Comparison of ENCODE assay signal across 23 cellular contexts in genomic region chr2:102359527-102359926, GRCh38. TPM values are rescaled to one million over a fixed set of nuclear protein-coding genes. Genes with fewer than 3 reads are reported as not detected.
DNase-seq lines count a peak whose midpoint lies in the region; ATAC-seq and TF ChIP-seq lines count a peak whose summit lies in the region.
"Had no signal": no experiment of that assay in that cellular context is flagged by ENCODE, and none has a peak within 500 bp of the region (broad histone marks: within the 10 kb centered on the region; RNA-seq: fewer than 3 reads in every experiment).

No MANE protein-coding gene starts in this region.

- POLR2A ChIA-PET in activated CD4-positive, alpha-beta memory T cell treated with anti-CD3 and anti-CD28 coated beads, Interleukin-2, amount 10 ng/mL, durations not matched to agents 7 days and 5 days (lab: Charles Lee) = interaction anchor here (2.3 kb wide), 1 partner anchor 84 kb away, joined by 11 read pairs; no protein-coding TSS in a partner anchor
- POLR2A ChIA-PET in activated CD4-positive, alpha-beta memory T cell treated with anti-CD3 and anti-CD28 coated beads for 36 hours (lab: Charles Lee) = no interaction called here

- H3K4me3 Mint-ChIP-seq in activated CD4-positive, alpha-beta memory T cell treated with anti-CD3 and anti-CD28 coated beads, Interleukin-2, amount 10 ng/mL, durations not matched to agents 7 days and 5 days = peak overlapping the region; percentile 8
- no peak overlapping the region for H3K4me3 Mint-ChIP-seq in activated CD4-positive, alpha-beta memory T cell treated with anti-CD3 and anti-CD28 coated beads for 36 hours
- H3K4me3 Mint-ChIP-seq in activated T-helper 2 cell treated with anti-CD3 and anti-CD28 coated beads, Interferon-gamma antibody, Interleukin-2, Interleukin-4, amounts not matched to agents 10 μg/mL and 5 μg/mL and 100 μg/mL, durations not matched to agents 14 hours and 24 hours and 36 hours (ENCODE audit: low read depth) = peak overlapping the region; percentile 98
- H3K4me3 Mint-ChIP-seq in chondrocyte (ENCODE audit: unreplicated experiment) = no peak overlapping the region
- H3K4me3 Mint-ChIP-seq: nephron had no signal

- TF ChIP-seq CTCF in foreskin keratinocyte (conservative IDR thresholded peaks at IDR 0.05) (no peak), chondrocyte (IDR thresholded peaks at IDR 0.05) (no peak)

- DNase-seq in activated CD4-positive, alpha-beta memory T cell treated with anti-CD3 and anti-CD28 coated beads, Interleukin-2, amount 10 ng/mL, durations not matched to agents 7 days and 5 days = no peak
- no peak for DNase-seq in activated CD4-positive, alpha-beta memory T cell treated with anti-CD3 and anti-CD28 coated beads for 36 hours
- peak; percentile 26 for DNase-seq in HPDE6-E6E7 (ENCODE audit: extremely low spot score)
- no peak for DNase-seq in activated T-helper 2 cell treated with anti-CD3 and anti-CD28 coated beads, Interferon-gamma antibody, Interleukin-2, Interleukin-4, amounts not matched to agents 10 μg/mL and 5 μg/mL and 100 μg/mL, durations not matched to agents 14 hours and 24 hours and 36 hours (ENCODE audit: low spot score)
- peak; percentile 44 to 62 for DNase-seq in foreskin keratinocyte
- DNase-seq in NCI-H748 (lab: John Stamatoyannopoulos, UW; ENCODE audit: unreplicated experiment) = no peak
- no peak for DNase-seq in left cardiac atrium
- no peak for DNase-seq in chondrocyte (ENCODE audit: low spot score)
- DNase-seq: activated effector memory CD4-positive, alpha-beta T cell treated with anti-CD3 and anti-CD28 coated beads, Interleukin-2, amount 50 U/mL, for 16 hours; effector CD8-positive, alpha-beta T cell; left colon; NCI-H1436; NCI-H526; OCI-M1; posterior cingulate gyrus; sigmoid colon; WERI-Rb-1 had no signal

- H3K27me3 Mint-ChIP-seq in activated CD4-positive, alpha-beta memory T cell treated with anti-CD3 and anti-CD28 coated beads, Interleukin-2, amount 10 ng/mL, durations not matched to agents 7 days and 5 days = no peaks in the 10 kb centered on the region
- H3K27me3 Mint-ChIP-seq in activated CD4-positive, alpha-beta memory T cell treated with anti-CD3 and anti-CD28 coated beads for 36 hours = no peaks in the 10 kb centered on the region
- H3K27me3 Mint-ChIP-seq in activated T-helper 2 cell treated with anti-CD3 and anti-CD28 coated beads, Interferon-gamma antibody, Interleukin-2, Interleukin-4, amounts not matched to agents 10 μg/mL and 5 μg/mL and 100 μg/mL, durations not matched to agents 14 hours and 24 hours and 36 hours (ENCODE audit: low read depth) = no peaks in the 10 kb centered on the region
- H3K27me3 Mint-ChIP-seq in chondrocyte (ENCODE audit: low read depth) = peaks cover 3% of the 10 kb centered on the region

- H3K27ac Mint-ChIP-seq in activated CD4-positive, alpha-beta memory T cell treated with anti-CD3 and anti-CD28 coated beads, Interleukin-2, amount 10 ng/mL, durations not matched to agents 7 days and 5 days = peak overlapping the region; percentile 1
- no peak overlapping the region for H3K27ac Mint-ChIP-seq in activated CD4-positive, alpha-beta memory T cell treated with anti-CD3 and anti-CD28 coated beads for 36 hours
- H3K27ac Mint-ChIP-seq in activated T-helper 2 cell treated with anti-CD3 and anti-CD28 coated beads, Interferon-gamma antibody, Interleukin-2, Interleukin-4, amounts not matched to agents 10 μg/mL and 5 μg/mL and 100 μg/mL, durations not matched to agents 14 hours and 24 hours and 36 hours = peak overlapping the region; percentile 12
- no peak overlapping the region for H3K27ac Mint-ChIP-seq in chondrocyte (ENCODE audit: unreplicated experiment)
- H3K27ac Mint-ChIP-seq: nephron had no signal

- H3K27me3 ChIP-seq in foreskin keratinocyte = no peaks in the 10 kb centered on the region
- H3K27me3 ChIP-seq: ascending aorta, sigmoid colon had no signal

- H3K4me1 ChIP-seq in foreskin keratinocyte = no peaks in the 10 kb centered on the region

- no peak overlapping the region for H3K27ac ChIP-seq in foreskin keratinocyte
- H3K27ac ChIP-seq: ascending aorta, sigmoid colon, thoracic aorta, WERI-Rb-1 had no signal

- peaks cover 6% of the 10 kb centered on the region for H3K9me3 Mint-ChIP-seq in activated CD4-positive, alpha-beta memory T cell treated with anti-CD3 and anti-CD28 coated beads, Interleukin-2, amount 10 ng/mL, durations not matched to agents 7 days and 5 days
- peaks cover 4% of the 10 kb centered on the region for H3K9me3 Mint-ChIP-seq in activated CD4-positive, alpha-beta memory T cell treated with anti-CD3 and anti-CD28 coated beads for 36 hours
- H3K9me3 Mint-ChIP-seq in activated T-helper 2 cell treated with anti-CD3 and anti-CD28 coated beads, Interferon-gamma antibody, Interleukin-2, Interleukin-4, amounts not matched to agents 10 μg/mL and 5 μg/mL and 100 μg/mL, durations not matched to agents 14 hours and 24 hours and 36 hours = peaks cover 22% of the 10 kb centered on the region
- H3K9me3 Mint-ChIP-seq in chondrocyte (ENCODE audit: low read depth) = no peaks in the 10 kb centered on the region

- H3K4me1 Mint-ChIP-seq in activated CD4-positive, alpha-beta memory T cell treated with anti-CD3 and anti-CD28 coated beads, Interleukin-2, amount 10 ng/mL, durations not matched to agents 7 days and 5 days = peaks cover 52% of the 10 kb centered on the region
- H3K4me1 Mint-ChIP-seq in activated CD4-positive, alpha-beta memory T cell treated with anti-CD3 and anti-CD28 coated beads for 36 hours (ENCODE audit: low read depth) = peaks cover 74% of the 10 kb centered on the region
- peaks cover 62% of the 10 kb centered on the region for H3K4me1 Mint-ChIP-seq in activated T-helper 2 cell treated with anti-CD3 and anti-CD28 coated beads, Interferon-gamma antibody, Interleukin-2, Interleukin-4, amounts not matched to agents 10 μg/mL and 5 μg/mL and 100 μg/mL, durations not matched to agents 14 hours and 24 hours and 36 hours (ENCODE audit: low read depth)
- peaks cover 7% of the 10 kb centered on the region for H3K4me1 Mint-ChIP-seq in chondrocyte (ENCODE audit: low read depth)
- H3K4me1 Mint-ChIP-seq: nephron had no signal

- intact Hi-C loops in activated CD4-positive, alpha-beta memory T cell treated with anti-CD3 and anti-CD28 coated beads for 36 hours (cut with micrococcal nuclease) = loop anchor here (5.0 kb wide), 1 partner anchor 337 kb away; no protein-coding TSS in a partner anchor
- intact Hi-C loops in activated T-helper 2 cell treated with anti-CD3 and anti-CD28 coated beads, Interferon-gamma antibody, Interleukin-2, Interleukin-4, amounts not matched to agents 10 μg/mL and 5 μg/mL and 100 μg/mL, durations not matched to agents 14 hours and 24 hours and 36 hours (cut with micrococcal nuclease) = no loop called here
- intact Hi-C loops in left cardiac atrium (cut with DNase I) = loop anchor here in 1 of 2 donors (5.0 to 10.0 kb wide), 2 partner anchors 112 to 345 kb away; no protein-coding TSS in a partner anchor

- peaks cover 51% of the 10 kb centered on the region for H3K36me3 Mint-ChIP-seq in activated CD4-positive, alpha-beta memory T cell treated with anti-CD3 and anti-CD28 coated beads, Interleukin-2, amount 10 ng/mL, durations not matched to agents 7 days and 5 days (ENCODE audit: low read depth)
- H3K36me3 Mint-ChIP-seq in activated CD4-positive, alpha-beta memory T cell treated with anti-CD3 and anti-CD28 coated beads for 36 hours = peaks cover 27% of the 10 kb centered on the region
- H3K36me3 Mint-ChIP-seq in activated T-helper 2 cell treated with anti-CD3 and anti-CD28 coated beads, Interferon-gamma antibody, Interleukin-2, Interleukin-4, amounts not matched to agents 10 μg/mL and 5 μg/mL and 100 μg/mL, durations not matched to agents 14 hours and 24 hours and 36 hours (ENCODE audit: low read depth) = peaks cover 73% of the 10 kb centered on the region
- no peaks in the 10 kb centered on the region for H3K36me3 Mint-ChIP-seq in chondrocyte (ENCODE audit: low read depth)

- CTCF ChIA-PET in activated CD4-positive, alpha-beta memory T cell treated with anti-CD3 and anti-CD28 coated beads, Interleukin-2, amount 10 ng/mL, durations not matched to agents 7 days and 5 days (lab: Charles Lee) = interaction anchor here (1.0 to 3.6 kb wide), 4 partner anchors 84 to 119 kb away, joined by 3 to 15 read pairs (median 11); no protein-coding TSS in a partner anchor
- CTCF ChIA-PET in activated CD4-positive, alpha-beta memory T cell treated with anti-CD3 and anti-CD28 coated beads for 36 hours (lab: Charles Lee) = interaction anchor here (1.0 to 5.1 kb wide), 4 partner anchors 67 to 119 kb away, joined by 3 to 74 read pairs (median 20); no protein-coding TSS in a partner anchor

- peak; percentile 23 for ATAC-seq in foreskin keratinocyte
- no peak for ATAC-seq in left cardiac atrium
- ATAC-seq: HCT116, left colon had no signal

RNA-seq across cellular contexts. Expression of gene IL18R1, which starts 3.9 kb away (rescaled TPM):
- total RNA-seq in activated CD4-positive, alpha-beta memory T cell treated with anti-CD3 and anti-CD28 coated beads, Interleukin-2, amount 10 ng/mL, durations not matched to agents 7 days and 5 days = 10 to 100 TPM; 22.8 to 24.0 TPM
- total RNA-seq in activated CD4-positive, alpha-beta memory T cell treated with anti-CD3 and anti-CD28 coated beads for 36 hours = 10 to 100 TPM; 25.5 to 26.6 TPM
- total RNA-seq in activated T-helper 2 cell treated with anti-CD3 and anti-CD28 coated beads, Interferon-gamma antibody, Interleukin-2, Interleukin-4, amounts not matched to agents 10 μg/mL and 5 μg/mL and 100 μg/mL, durations not matched to agents 14 hours and 24 hours and 36 hours = 61.9 and 68.2 TPM in 2 replicates
- total RNA-seq in foreskin keratinocyte = 2.2 and 4.0 TPM in 2 replicates
- polyA plus RNA-seq in foreskin keratinocyte = 0.60 and 1.2 TPM in 2 replicates
- 1 to 10 TPM; 1.2 to 5.5 TPM for total RNA-seq in left cardiac atrium
- 0.37 to 1.1 TPM (median 0.49 TPM) in 3 replicates for total RNA-seq in chondrocyte
- total RNA-seq: A673 had no signal
- polyA plus RNA-seq: BJ had no signal

RNA-seq across cellular contexts. Expression of gene IL1RL1, which starts 48.2 kb away (rescaled TPM):
- under 1 TPM; 0.58 to 0.71 TPM for total RNA-seq in activated CD4-positive, alpha-beta memory T cell treated with anti-CD3 and anti-CD28 coated beads, Interleukin-2, amount 10 ng/mL, durations not matched to agents 7 days and 5 days
- 1 to 10 TPM; 1.3 TPM for total RNA-seq in activated CD4-positive, alpha-beta memory T cell treated with anti-CD3 and anti-CD28 coated beads for 36 hours
- total RNA-seq in activated T-helper 2 cell treated with anti-CD3 and anti-CD28 coated beads, Interferon-gamma antibody, Interleukin-2, Interleukin-4, amounts not matched to agents 10 μg/mL and 5 μg/mL and 100 μg/mL, durations not matched to agents 14 hours and 24 hours and 36 hours = 10.7 and 11.1 TPM in 2 replicates
- 0.11 and 0.20 TPM in 2 replicates for total RNA-seq in foreskin keratinocyte
- 0.03 and 0.09 TPM in 2 replicates for polyA plus RNA-seq in foreskin keratinocyte
- 10 to 100 TPM in 1 of 2 donors, 1 to 10 TPM in 1; 1.8 to 54.0 TPM for total RNA-seq in left cardiac atrium
- not detected in 3 replicates for total RNA-seq in chondrocyte
- total RNA-seq: A673 had no signal
- polyA plus RNA-seq: BJ had no signal

Comparison
In these comparisons a context has a peak if more than half of its experiments do, and no peak if none do; other contexts are left out.
1. H3K27ac Mint-ChIP-seq: peak in activated CD4-positive, alpha-beta memory T cell treated with anti-CD3 and anti-CD28 coated beads, Interleukin-2, amount 10 ng/mL, durations not matched to agents 7 days and 5 days (single experiment) and activated T-helper 2 cell treated with anti-CD3 and anti-CD28 coated beads, Interferon-gamma antibody, Interleukin-2, Interleukin-4, amounts not matched to agents 10 μg/mL and 5 μg/mL and 100 μg/mL, durations not matched to agents 14 hours and 24 hours and 36 hours (single experiment); none in activated CD4-positive, alpha-beta memory T cell treated with anti-CD3 and anti-CD28 coated beads for 36 hours (single experiment) and chondrocyte (single experiment).
2. H3K4me3 Mint-ChIP-seq: peak in activated CD4-positive, alpha-beta memory T cell treated with anti-CD3 and anti-CD28 coated beads, Interleukin-2, amount 10 ng/mL, durations not matched to agents 7 days and 5 days (single experiment) and activated T-helper 2 cell treated with anti-CD3 and anti-CD28 coated beads, Interferon-gamma antibody, Interleukin-2, Interleukin-4, amounts not matched to agents 10 μg/mL and 5 μg/mL and 100 μg/mL, durations not matched to agents 14 hours and 24 hours and 36 hours (single experiment); none in activated CD4-positive, alpha-beta memory T cell treated with anti-CD3 and anti-CD28 coated beads for 36 hours (single experiment) and chondrocyte (single experiment).
3. DNase-seq: peak in HPDE6-E6E7 (single experiment) and foreskin keratinocyte (2 of 2); none in activated CD4-positive, alpha-beta memory T cell treated with anti-CD3 and anti-CD28 coated beads, Interleukin-2, amount 10 ng/mL, durations not matched to agents 7 days and 5 days (single experiment), activated CD4-positive, alpha-beta memory T cell treated with anti-CD3 and anti-CD28 coated beads for 36 hours (single experiment), activated T-helper 2 cell treated with anti-CD3 and anti-CD28 coated beads, Interferon-gamma antibody, Interleukin-2, Interleukin-4, amounts not matched to agents 10 μg/mL and 5 μg/mL and 100 μg/mL, durations not matched to agents 14 hours and 24 hours and 36 hours (single experiment), NCI-H748 (single experiment), left cardiac atrium (single experiment) and chondrocyte (single experiment).